Comparison of ENCODE assay signal across 4 cellular contexts in the genomic region with DNA sequence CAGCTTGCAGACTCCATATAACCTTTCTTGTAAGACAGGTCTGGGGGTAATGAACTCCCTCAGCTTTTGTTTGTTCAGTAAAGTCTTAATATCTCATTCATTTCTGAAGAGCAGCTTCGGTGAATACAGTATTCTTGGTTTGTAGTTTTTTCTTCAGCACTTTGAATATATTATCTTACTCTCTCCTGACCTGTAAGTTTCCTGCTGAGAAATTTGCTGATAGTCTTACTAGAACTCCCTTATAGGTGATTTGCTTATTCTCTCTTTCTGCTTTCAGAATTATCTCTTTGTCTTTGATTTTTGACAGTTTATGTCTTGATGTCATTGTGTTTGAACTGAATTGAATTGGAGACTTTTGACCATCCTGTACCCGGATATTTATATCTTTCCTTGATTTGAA. TPM values are rescaled to one million over a fixed set of nuclear protein-coding genes. Genes with fewer than 3 reads are reported as not detected.
"Had no signal": no experiment of that assay in that cellular context is flagged by ENCODE, and none has a peak within 500 bp of the region (broad histone marks: within the 10 kb centered on the region; RNA-seq: fewer than 3 reads in every experiment).

No MANE protein-coding gene starts in this region.

- H3K4me3 ChIP-seq: GM12878 had no signal

- ATAC-seq: GM12878 had no signal

- DNase-seq: GDM1, GF-D8 had no signal

RNA-seq across cellular contexts. Expression of a gene that starts 35.3 kb away (rescaled TPM):
- total RNA-seq: G401 had no signal

RNA-seq across cellular contexts. Expression of a gene that starts 54.3 kb away (rescaled TPM):
- total RNA-seq: G401, GM12878 had no signal
